1 cellular context compared by ENCODE assay signal in genomic region chr11:117072517-117073218, GRCh38.
TF ChIP-seq lines count a peak whose summit lies in the region.

No MANE protein-coding gene starts in this region.

TF ChIP-seq in K562, 482 proteins besides CTCF, POLR2A, EP300 and RAD21 (continued from another document and continues in another):
- no peak for TF ChIP-seq HMGXB4 (CRISPR knock-in tag; IDR thresholded peaks at IDR 0.05)
- TF ChIP-seq TAF15 (IDR thresholded peaks at IDR 0.05; ENCODE audit: low read depth, low read length): no peak
- no peak for TF ChIP-seq ZNF589 (CRISPR knock-in tag; IDR thresholded peaks at IDR 0.05; ENCODE audit: low read depth)
- TF ChIP-seq BACH1 (tag; IDR thresholded peaks at IDR 0.05): peak; percentile 97
- no peak for TF ChIP-seq SIN3A (IDR thresholded peaks at IDR 0.05; ENCODE audit: borderline replicate concordance in 2 of 2, control insufficient read depth in 1 of 2, low read depth in 2 of 2, low read length in 2 of 2)
- TF ChIP-seq ZNF280B (CRISPR knock-in tag; IDR thresholded peaks at IDR 0.05): no peak
- TF ChIP-seq MAFG (tag; conservative IDR thresholded peaks at IDR 0.05): peak; percentile 97
- no peak for TF ChIP-seq ILF3 (IDR thresholded peaks at IDR 0.05; ENCODE audit: borderline replicate concordance)
- no peak for TF ChIP-seq U2AF1 (optimal IDR thresholded peaks at IDR 0.05; ENCODE audit: low read depth, low read length)
- TF ChIP-seq MTA2 (IDR thresholded peaks at IDR 0.05; ENCODE audit: low read depth): no peak
- no peak for TF ChIP-seq RFX1 (IDR thresholded peaks at IDR 0.05)
- no peak for TF ChIP-seq ZNF778 (CRISPR knock-in tag; IDR thresholded peaks at IDR 0.05)
- no peak for TF ChIP-seq ZNF395 (CRISPR knock-in tag; IDR thresholded peaks at IDR 0.05)
- no peak for TF ChIP-seq SMAD3 (CRISPR knock-in tag; conservative IDR thresholded peaks at IDR 0.05)
- no peak for TF ChIP-seq ILK (tag; IDR thresholded peaks at IDR 0.05; ENCODE audit: borderline replicate concordance, low read depth)
- no peak for TF ChIP-seq RBM14 (IDR thresholded peaks at IDR 0.05; ENCODE audit: borderline replicate concordance, insufficient read depth, low read depth, low read length)
- TF ChIP-seq ZNF551 (CRISPR knock-in tag; IDR thresholded peaks at IDR 0.05): no peak
- peak; percentile 53 for TF ChIP-seq NEUROD1 (IDR thresholded peaks at IDR 0.05; ENCODE audit: borderline replicate concordance, low read depth, low read length, partially characterized antibody)
- no peak for TF ChIP-seq ZNF407 (IDR thresholded peaks at IDR 0.05; ENCODE audit: low read depth)
- TF ChIP-seq MTA3 (IDR thresholded peaks at IDR 0.05; ENCODE audit: borderline replicate concordance): no peak
- TF ChIP-seq ZNF232 (CRISPR knock-in tag; IDR thresholded peaks at IDR 0.05): no peak
- no peak for TF ChIP-seq ZNF780A (CRISPR knock-in tag; IDR thresholded peaks at IDR 0.05)
- no peak for TF ChIP-seq ZNF140 (CRISPR knock-in tag; IDR thresholded peaks at IDR 0.05)
- TF ChIP-seq DPF2 (IDR thresholded peaks at IDR 0.05): peak; percentile 90
- no peak for TF ChIP-seq TOE1 (IDR thresholded peaks at IDR 0.05; ENCODE audit: borderline replicate concordance)
- TF ChIP-seq TOE1 (CRISPR knock-in tag; IDR thresholded peaks at IDR 0.05; ENCODE audit: borderline replicate concordance, low read depth): no peak
- no peak for TF ChIP-seq FOXK1 (CRISPR knock-in tag; IDR thresholded peaks at IDR 0.05; ENCODE audit: borderline replicate concordance)
- peak in 1 of 2 experiments; percentile 27; a peak in 1 of 4 replicates for TF ChIP-seq FOXK2 (conservative IDR thresholded peaks at IDR 0.05 in 1 of 2, IDR thresholded peaks at IDR 0.05 in 1 of 2; ENCODE audit: low read depth in 2 of 2)
- no peak for TF ChIP-seq THRAP3 (IDR thresholded peaks at IDR 0.05; ENCODE audit: borderline replicate concordance)
- no peak for TF ChIP-seq CREBBP (IDR thresholded peaks at IDR 0.05; ENCODE audit: low read depth, low read length)
- TF ChIP-seq PBX2 (CRISPR knock-in tag; IDR thresholded peaks at IDR 0.05; ENCODE audit: low read depth): no peak
- peak; percentile 42 for TF ChIP-seq PBX2 (tag; conservative IDR thresholded peaks at IDR 0.05; ENCODE audit: low read depth)
- no peak for TF ChIP-seq ZFX (CRISPR knock-in tag; IDR thresholded peaks at IDR 0.05)
- TF ChIP-seq ZNF75A (CRISPR knock-in tag; IDR thresholded peaks at IDR 0.05): no peak
- no peak for TF ChIP-seq PRDM10 (IDR thresholded peaks at IDR 0.05; ENCODE audit: partially characterized antibody)
- TF ChIP-seq ZFPM2 (CRISPR knock-in tag; IDR thresholded peaks at IDR 0.05): no peak
- TF ChIP-seq TCF3 (CRISPR knock-in tag; IDR thresholded peaks at IDR 0.05): peak; percentile 25; the same call in 1 of the 2 replicates
- TF ChIP-seq TFAP4 (CRISPR knock-in tag; IDR thresholded peaks at IDR 0.05; ENCODE audit: borderline replicate concordance): no peak
- TF ChIP-seq TFAM (CRISPR knock-in tag; conservative IDR thresholded peaks at IDR 0.05): no peak
- TF ChIP-seq ZNF217 (CRISPR knock-in tag; IDR thresholded peaks at IDR 0.05): no peak
- no peak for TF ChIP-seq HDGF (IDR thresholded peaks at IDR 0.05)
- TF ChIP-seq KDM1A (IDR thresholded peaks at IDR 0.05): peak; percentile 88 to 89
- no peak for TF ChIP-seq MEF2A (IDR thresholded peaks at IDR 0.05; ENCODE audit: control insufficient read depth, low read depth, low read length)
- TF ChIP-seq NCOA4 (IDR thresholded peaks at IDR 0.05; ENCODE audit: partially characterized antibody): no peak
- TF ChIP-seq XRCC4 (IDR thresholded peaks at IDR 0.05; ENCODE audit: extremely low read depth, insufficient read depth, insufficient read length): no peak
- no peak for TF ChIP-seq TEAD2 (tag; IDR thresholded peaks at IDR 0.05)
